In genomic region chr11:2940930-2941821, GRCh38 we compare ENCODE assay signal across 11 cellular contexts. TPM values are rescaled to one million over a fixed set of nuclear protein-coding genes. Genes with fewer than 3 reads are reported as not detected.
DNase-seq lines count a peak whose midpoint lies in the region; ATAC-seq and TF ChIP-seq lines count a peak whose summit lies in the region.
"Had no signal": no experiment of that assay in that cellular context is flagged by ENCODE, and none has a peak within 500 bp of the region (broad histone marks: within the 10 kb centered on the region; RNA-seq: fewer than 3 reads in every experiment).

No MANE protein-coding gene starts in this region.

- DNase-seq in activated T-cell treated with anti-CD3 and anti-CD28 coated beads, Interleukin-2, amount 50 U/mL, for 24 hours, result no peak
- no peak for DNase-seq in activated T-cell treated with anti-CD3 and anti-CD28 coated beads, Interleukin-2, amount 50 U/mL, for 1 hour
- DNase-seq in T1000 (lab: John Stamatoyannopoulos, UW) (peak; percentile 14), right cardiac atrium (peak; percentile 20 to 65 (median 54)), stomach (peak; percentile 85), NCI-H446 (lab: John Stamatoyannopoulos, UW) (no peak), testis (no peak)
- no peak for DNase-seq in activated T-helper 2 cell treated with anti-CD3 and anti-CD28 coated beads, Interferon-gamma antibody, Interleukin-2, Interleukin-4, amounts not matched to agents 10 μg/mL and 5 μg/mL and 100 μg/mL, durations not matched to agents 14 hours and 24 hours and 36 hours (ENCODE audit: low spot score)
- DNase-seq: NCI-H2029 treated with DMSO at 0.1 percent for 48 hours had no signal

- H3K27me3 ChIP-seq in right cardiac atrium (ENCODE audit: control insufficient read depth, insufficient read depth), result no peaks in the 10 kb centered on the region
- H3K27me3 ChIP-seq in stomach, result no peaks in the 10 kb centered on the region
- H3K27me3 ChIP-seq in testis, result no peaks in the 10 kb centered on the region

- peak overlapping the region; percentile 67 for H3K27ac Mint-ChIP-seq in activated T-cell treated with anti-CD3 and anti-CD28 coated beads, Interleukin-2, amount 50 U/mL, for 24 hours
- no peak overlapping the region for H3K27ac Mint-ChIP-seq in activated T-helper 2 cell treated with anti-CD3 and anti-CD28 coated beads, Interferon-gamma antibody, Interleukin-2, Interleukin-4, amounts not matched to agents 10 μg/mL and 5 μg/mL and 100 μg/mL, durations not matched to agents 14 hours and 24 hours and 36 hours

- H3K9me3 ChIP-seq in right cardiac atrium (ENCODE audit: control insufficient read depth, low read length) (no peaks in the 10 kb centered on the region), stomach (peaks cover 0 to 18% (median 10%) of the 10 kb centered on the region in 4 donors), testis (no peaks in the 10 kb centered on the region)

- H3K27ac ChIP-seq in right cardiac atrium (ENCODE audit: low read length) (no peak overlapping the region), stomach (peak overlapping the region; percentile 56 to 78 (median 67)), testis (no peak overlapping the region)

- H3K36me3 ChIP-seq in stomach, result peaks cover 0 to 27% (median 20%) of the 10 kb centered on the region in 4 donors
- H3K36me3 ChIP-seq in testis (ENCODE audit: low read depth, missing control alignments), result no peaks in the 10 kb centered on the region

- TF ChIP-seq CTCF in stomach (IDR thresholded peaks at IDR 0.05) (no peak), testis (IDR thresholded peaks at IDR 0.05) (no peak)

- H3K9me3 Mint-ChIP-seq in activated T-cell treated with anti-CD3 and anti-CD28 coated beads, Interleukin-2, amount 50 U/mL, for 24 hours, result peaks cover 21% of the 10 kb centered on the region
- peaks cover 26% of the 10 kb centered on the region for H3K9me3 Mint-ChIP-seq in activated T-helper 2 cell treated with anti-CD3 and anti-CD28 coated beads, Interferon-gamma antibody, Interleukin-2, Interleukin-4, amounts not matched to agents 10 μg/mL and 5 μg/mL and 100 μg/mL, durations not matched to agents 14 hours and 24 hours and 36 hours

- peaks cover 46% of the 10 kb centered on the region for H3K36me3 Mint-ChIP-seq in activated T-cell treated with anti-CD3 and anti-CD28 coated beads, Interleukin-2, amount 50 U/mL, for 24 hours (ENCODE audit: low read depth)
- peaks cover 56% of the 10 kb centered on the region for H3K36me3 Mint-ChIP-seq in activated T-helper 2 cell treated with anti-CD3 and anti-CD28 coated beads, Interferon-gamma antibody, Interleukin-2, Interleukin-4, amounts not matched to agents 10 μg/mL and 5 μg/mL and 100 μg/mL, durations not matched to agents 14 hours and 24 hours and 36 hours (ENCODE audit: low read depth)

- no peaks in the 10 kb centered on the region for H3K27me3 Mint-ChIP-seq in activated T-cell treated with anti-CD3 and anti-CD28 coated beads, Interleukin-2, amount 50 U/mL, for 24 hours
- no peaks in the 10 kb centered on the region for H3K27me3 Mint-ChIP-seq in activated T-helper 2 cell treated with anti-CD3 and anti-CD28 coated beads, Interferon-gamma antibody, Interleukin-2, Interleukin-4, amounts not matched to agents 10 μg/mL and 5 μg/mL and 100 μg/mL, durations not matched to agents 14 hours and 24 hours and 36 hours (ENCODE audit: low read depth)

- WGBS in right cardiac atrium, result 46% methylated on average over 10 of the region's 10 CpGs
- WGBS in stomach, 5 donors, result 24 to 33% (median 32%) methylated on average over 4 to 10 of the region's 10 CpGs
- 42 to 58% methylated on average over 5 to 10 of the region's 10 CpGs for WGBS in testis, 2 donors

- H3K4me3 ChIP-seq in right cardiac atrium (ENCODE audit: low read length) (no peak overlapping the region), stomach (no peak overlapping the region), testis (no peak overlapping the region)

- H3K4me1 ChIP-seq in right cardiac atrium (ENCODE audit: control insufficient read depth, insufficient read depth, low read length) (peaks cover 5% of the 10 kb centered on the region), stomach (peaks cover 28 to 59% (median 44%) of the 10 kb centered on the region in 4 donors), testis (peaks cover 14% of the 10 kb centered on the region)

- TF ChIP-seq EP300 in stomach (IDR thresholded peaks at IDR 0.05), result no peak

- peaks cover 47% of the 10 kb centered on the region for H3K4me1 Mint-ChIP-seq in activated T-cell treated with anti-CD3 and anti-CD28 coated beads, Interleukin-2, amount 50 U/mL, for 24 hours (ENCODE audit: low read depth)
- H3K4me1 Mint-ChIP-seq in activated T-helper 2 cell treated with anti-CD3 and anti-CD28 coated beads, Interferon-gamma antibody, Interleukin-2, Interleukin-4, amounts not matched to agents 10 μg/mL and 5 μg/mL and 100 μg/mL, durations not matched to agents 14 hours and 24 hours and 36 hours (ENCODE audit: low read depth), result peaks cover 15% of the 10 kb centered on the region

- peak; percentile 1 to 13 for ATAC-seq in right cardiac atrium

- intact Hi-C loops in right cardiac atrium (cut with DNase I) (no loop called here), stomach (cut with DNase I; ENCODE audit: low total_unique reads) (no loop called here), testis (cut with DNase I; ENCODE audit: low total_unique reads) (no loop called here)
- intact Hi-C loops in activated T-helper 2 cell treated with anti-CD3 and anti-CD28 coated beads, Interferon-gamma antibody, Interleukin-2, Interleukin-4, amounts not matched to agents 10 μg/mL and 5 μg/mL and 100 μg/mL, durations not matched to agents 14 hours and 24 hours and 36 hours (cut with micrococcal nuclease), result no loop called here

- TF ChIP-seq POLR2A in stomach (IDR thresholded peaks at IDR 0.05) (no peak), testis (IDR thresholded peaks at IDR 0.05) (no peak)

- no peak overlapping the region for H3K4me3 Mint-ChIP-seq in activated T-cell treated with anti-CD3 and anti-CD28 coated beads, Interleukin-2, amount 50 U/mL, for 24 hours
- no peak overlapping the region for H3K4me3 Mint-ChIP-seq in activated T-helper 2 cell treated with anti-CD3 and anti-CD28 coated beads, Interferon-gamma antibody, Interleukin-2, Interleukin-4, amounts not matched to agents 10 μg/mL and 5 μg/mL and 100 μg/mL, durations not matched to agents 14 hours and 24 hours and 36 hours (ENCODE audit: low read depth)

RNA-seq across cellular contexts. Expression of gene PHLDA2, which starts 12.0 kb away (rescaled TPM):
- 1 to 10 TPM in 1 of 4 donors, under 1 TPM in 2, not detected in 1; 0.57 to 2.1 (median 0.74) TPM for total RNA-seq in right cardiac atrium
- polyA plus RNA-seq in right cardiac atrium, result 2.0 TPM
- 10 to 100 TPM in 1 of 5 donors, 1 to 10 TPM in 1, not detected in 3; 3.1 to 34.2 TPM for total RNA-seq in stomach
- polyA plus RNA-seq in stomach, result 10 to 100 TPM; 19.7 to 32.7 (median 25.5) TPM
- total RNA-seq in activated T-helper 2 cell treated with anti-CD3 and anti-CD28 coated beads, Interferon-gamma antibody, Interleukin-2, Interleukin-4, amounts not matched to agents 10 μg/mL and 5 μg/mL and 100 μg/mL, durations not matched to agents 14 hours and 24 hours and 36 hours, result 34.5 and 34.7 TPM in 2 replicates
- total RNA-seq in testis, result 1 to 10 TPM; 2.2 to 4.0 TPM
- polyA plus RNA-seq in testis (ENCODE audit: insufficient read depth, low read depth, low replicate concordance), result 0.62 TPM
- total RNA-seq: cerebellum, skeletal muscle tissue had no signal

RNA-seq across cellular contexts. Expression of gene NAP1L4, which starts 51.0 kb away (rescaled TPM):
- total RNA-seq in right cardiac atrium, result 100 to 1,000 TPM; 147 to 188 (median 159) TPM
- 132 TPM for polyA plus RNA-seq in right cardiac atrium
- total RNA-seq in stomach, result 100 to 1,000 TPM in 4 of 5 donors, 10 to 100 TPM in 1; 80.5 to 438 (median 181) TPM
- polyA plus RNA-seq in stomach, result 10 to 100 TPM; 61.3 to 82.7 (median 77.5) TPM
- 267 and 286 TPM in 2 replicates for total RNA-seq in activated T-helper 2 cell treated with anti-CD3 and anti-CD28 coated beads, Interferon-gamma antibody, Interleukin-2, Interleukin-4, amounts not matched to agents 10 μg/mL and 5 μg/mL and 100 μg/mL, durations not matched to agents 14 hours and 24 hours and 36 hours
- 100 to 1,000 TPM; 165 to 206 TPM for total RNA-seq in testis
- 208 TPM for polyA plus RNA-seq in testis (ENCODE audit: insufficient read depth, low read depth, low replicate concordance)

RNA-seq across cellular contexts. Expression of gene CDKN1C, which starts 55.6 kb away (rescaled TPM):
- total RNA-seq in right cardiac atrium (10 to 100 TPM; 16.1 to 26.3 (median 21.4) TPM), stomach (10 to 100 TPM; 10.5 to 99.1 (median 14.2) TPM), testis (10 to 100 TPM; 24.3 to 34.9 TPM)
- polyA plus RNA-seq in right cardiac atrium (27.6 TPM), stomach (10 to 100 TPM; 41.7 to 51.0 (median 42.9) TPM), testis (ENCODE audit: insufficient read depth, low read depth, low replicate concordance) (15.2 TPM)
- 1.7 TPM in 2 replicates for total RNA-seq in activated T-helper 2 cell treated with anti-CD3 and anti-CD28 coated beads, Interferon-gamma antibody, Interleukin-2, Interleukin-4, amounts not matched to agents 10 μg/mL and 5 μg/mL and 100 μg/mL, durations not matched to agents 14 hours and 24 hours and 36 hours

Comparison
In these comparisons a context has a peak if more than half of its experiments do, and no peak if none do; other contexts are left out.
1. DNase-seq: peak in T1000 (single experiment), right cardiac atrium (3 of 3) and stomach (single experiment); none in activated T-cell treated with anti-CD3 and anti-CD28 coated beads, Interleukin-2, amount 50 U/mL, for 24 hours (single experiment), activated T-cell treated with anti-CD3 and anti-CD28 coated beads, Interleukin-2, amount 50 U/mL, for 1 hour (single experiment), activated T-helper 2 cell treated with anti-CD3 and anti-CD28 coated beads, Interferon-gamma antibody, Interleukin-2, Interleukin-4, amounts not matched to agents 10 μg/mL and 5 μg/mL and 100 μg/mL, durations not matched to agents 14 hours and 24 hours and 36 hours (single experiment), NCI-H446 (0 of 2) and testis (single experiment).
2. H3K27ac ChIP-seq: peak in stomach (5 of 5); none in right cardiac atrium (single experiment) and testis (0 of 2).